Comparison of ENCODE assay signal across 18 cellular contexts in genomic region chr17:55271223-55271571, GRCh38. TPM values are rescaled to one million over a fixed set of nuclear protein-coding genes. Genes with fewer than 3 reads are reported as not detected.
A peak's percentile ranks its signal among the peaks of the same experiment; 100 is the strongest.
DNase-seq lines count a peak whose midpoint lies in the region; ATAC-seq and TF ChIP-seq lines count a peak whose summit lies in the region.
"Had no signal": no experiment of that assay in that cellular context is flagged by ENCODE, and none has a peak within 500 bp of the region (broad histone marks: within the 10 kb centered on the region; RNA-seq: fewer than 3 reads in every experiment).

No MANE protein-coding gene starts in this region.

- no peaks in the 10 kb centered on the region for H3K9me3 ChIP-seq in T-helper 17 cell (ENCODE audit: control insufficient read depth, low read length, poor library complexity, severe bottlenecking)
- H3K9me3 ChIP-seq in esophagus muscularis mucosa: no peaks in the 10 kb centered on the region
- no peaks in the 10 kb centered on the region for H3K9me3 ChIP-seq in right lobe of liver
- H3K9me3 ChIP-seq in tibial artery: no peaks in the 10 kb centered on the region
- H3K9me3 ChIP-seq in esophagus squamous epithelium: no peaks in the 10 kb centered on the region
- H3K9me3 ChIP-seq: BLaER1, HAP-1 had no signal

- H3K36me3 ChIP-seq in esophagus muscularis mucosa: no peaks in the 10 kb centered on the region
- peaks cover 0 to 3% (median 1%) of the 10 kb centered on the region in 4 donors for H3K36me3 ChIP-seq in right lobe of liver
- peaks cover 0 to 3% (median 0%) of the 10 kb centered on the region in 3 donors for H3K36me3 ChIP-seq in tibial artery
- peaks cover 0 to 31% (median 0%) of the 10 kb centered on the region in 3 donors for H3K36me3 ChIP-seq in esophagus squamous epithelium
- H3K36me3 ChIP-seq: BLaER1, HAP-1 had no signal

- no peak for TF ChIP-seq POLR2A in esophagus muscularis mucosa (IDR thresholded peaks at IDR 0.05; ENCODE audit: low read depth)
- TF ChIP-seq POLR2A in right lobe of liver (IDR thresholded peaks at IDR 0.05): no peak
- TF ChIP-seq POLR2A in esophagus squamous epithelium (IDR thresholded peaks at IDR 0.05): no peak

- H3K27ac ChIP-seq in esophagus muscularis mucosa (replicated peaks in 1 of 4) (peak overlapping the region; percentile 92 to 99 (median 98)), right lobe of liver (peak overlapping the region in 1 of 3 donors; percentile 88), tibial artery (peak overlapping the region; percentile 79 to 82), esophagus squamous epithelium (peak overlapping the region in 1 of 4 donors; percentile 87)
- H3K27ac ChIP-seq: BLaER1, GM23248, HL-60 had no signal

- no peak for TF ChIP-seq EP300 in esophagus muscularis mucosa (IDR thresholded peaks at IDR 0.05)

- H3K4me1 Mint-ChIP-seq in T-helper 17 cell: peaks cover 50% of the 10 kb centered on the region

- ATAC-seq in T-helper 17 cell: no peak
- no peak for ATAC-seq in right lobe of liver
- ATAC-seq: GM12878 had no signal

- intact Hi-C loops in esophagus muscularis mucosa (cut with DNase I) (no loop called here), right lobe of liver (cut with DNase I) (no loop called here), tibial artery (cut with DNase I; ENCODE audit: low total_unique reads) (no loop called here), esophagus squamous epithelium (cut with DNase I) (no loop called here)

- peak overlapping the region; percentile 3 for H3K27ac Mint-ChIP-seq in T-helper 17 cell
- H3K27ac Mint-ChIP-seq: CD14-positive monocyte had no signal

- H3K27me3 ChIP-seq in esophagus muscularis mucosa: no peaks in the 10 kb centered on the region
- H3K27me3 ChIP-seq in right lobe of liver: no peaks in the 10 kb centered on the region
- no peaks in the 10 kb centered on the region for H3K27me3 ChIP-seq in tibial artery
- H3K27me3 ChIP-seq in esophagus squamous epithelium: no peaks in the 10 kb centered on the region

- H3K4me1 ChIP-seq in esophagus muscularis mucosa: peaks cover 38 to 75% (median 72%) of the 10 kb centered on the region in 4 donors
- H3K4me1 ChIP-seq in right lobe of liver: peaks cover 0 to 62% (median 6%) of the 10 kb centered on the region in 4 donors
- peaks cover 0 to 80% (median 53%) of the 10 kb centered on the region in 4 donors for H3K4me1 ChIP-seq in tibial artery
- H3K4me1 ChIP-seq in esophagus squamous epithelium: peaks cover 14 to 99% (median 53%) of the 10 kb centered on the region in 3 donors
- H3K4me1 ChIP-seq: HAP-1 had no signal

- peaks cover 18% of the 10 kb centered on the region for H3K36me3 Mint-ChIP-seq in T-helper 17 cell (ENCODE audit: low read depth)
- H3K36me3 Mint-ChIP-seq: CD14-positive monocyte had no signal

- no peak overlapping the region for H3K4me3 Mint-ChIP-seq in T-helper 17 cell

- peak overlapping the region; percentile 13 to 87 (median 75) for H3K4me3 ChIP-seq in esophagus muscularis mucosa
- H3K4me3 ChIP-seq in right lobe of liver: peak overlapping the region in 2 of 3 donors; percentile 63 to 67
- no peak overlapping the region for H3K4me3 ChIP-seq in tibial artery
- no peak overlapping the region for H3K4me3 ChIP-seq in esophagus squamous epithelium
- H3K4me3 ChIP-seq: BLaER1, GM12878, GM23248, HAP-1 had no signal

- WGBS in esophagus muscularis mucosa: 68% methylated on average over 1 of the region's 1 CpG
- 50% methylated on average over 1 of the region's 1 CpG for WGBS in right lobe of liver (ENCODE audit: insufficient coverage, low coverage, low lambda C conversion rate, missing lambda C conversion rate)
- WGBS in esophagus squamous epithelium, 2 donors: 56 to 95% methylated on average over 1 of the region's 1 CpG

- no peak for TF ChIP-seq CTCF in esophagus muscularis mucosa (IDR thresholded peaks at IDR 0.05)
- TF ChIP-seq CTCF in right lobe of liver (IDR thresholded peaks at IDR 0.05): no peak
- TF ChIP-seq CTCF in tibial artery (IDR thresholded peaks at IDR 0.05): no peak
- TF ChIP-seq CTCF in esophagus squamous epithelium (IDR thresholded peaks at IDR 0.05): no peak

- no peak for DNase-seq in T-helper 17 cell
- DNase-seq in esophagus muscularis mucosa (ENCODE audit: extremely low spot score): no peak
- DNase-seq in right lobe of liver: no peak
- DNase-seq in tibial artery: no peak
- no peak for DNase-seq in EL
- no peak for DNase-seq in cerebellar nuclear complex (lab: John Stamatoyannopoulos, UW)
- DNase-seq in esophagus squamous epithelium (lab: John Stamatoyannopoulos, UW): no peak
- DNase-seq: 8988T; CD4-positive, alpha-beta memory T cell; DMS153; DMS79; GM23248; IMR-90 had no signal

- no peaks in the 10 kb centered on the region for H3K27me3 Mint-ChIP-seq in T-helper 17 cell

RNA-seq across cellular contexts. Expression of gene HLF, which starts 6.4 kb away (rescaled TPM):
- total RNA-seq in T-helper 17 cell: 10 to 100 TPM; 20.2 to 22.5 TPM
- 100 to 1,000 TPM; 137 to 176 (median 154) TPM for total RNA-seq in esophagus muscularis mucosa
- 10 to 100 TPM; 16.4 to 96.9 (median 42.6) TPM for total RNA-seq in right lobe of liver
- total RNA-seq in esophagus squamous epithelium: 10 to 100 TPM in 3 of 4 donors, 1 to 10 TPM in 1; 7.7 to 55.1 (median 22.8) TPM
- total RNA-seq: GM23248 had no signal

Comparison
In these comparisons a context has a peak if more than half of its experiments do, and no peak if none do; other contexts are left out.
1. H3K4me3 ChIP-seq: peak in esophagus muscularis mucosa (4 of 4) and right lobe of liver (2 of 3); none in tibial artery (0 of 2) and esophagus squamous epithelium (0 of 4).